In the genomic region with DNA sequence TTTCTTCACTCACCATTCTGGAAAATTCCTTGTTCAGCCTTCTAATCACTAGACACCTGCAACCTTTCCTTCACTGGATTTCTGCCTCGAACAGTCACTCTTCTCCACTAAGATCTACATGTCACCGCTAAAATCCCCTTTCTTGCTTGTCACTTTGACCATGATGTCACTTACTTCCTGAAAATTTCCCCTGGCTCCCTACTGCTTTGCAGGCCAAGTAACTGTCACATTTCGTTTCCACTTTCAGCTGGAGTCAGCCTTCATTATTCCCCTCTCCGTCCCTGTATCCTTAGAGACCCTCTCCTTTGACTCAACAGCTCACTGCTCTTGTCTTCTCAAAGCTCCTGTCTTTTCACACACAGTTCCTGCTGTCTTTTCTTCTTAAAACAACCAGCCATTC, we compare ENCODE assay signal across 1 cellular context.
TF ChIP-seq lines count a peak whose summit lies in the region.

No MANE protein-coding gene starts in this region.

TF ChIP-seq in GM23338, 12 proteins besides CTCF, POLR2A, EP300 and RAD21 (continued from another document):
- TF ChIP-seq, protein P1, sequence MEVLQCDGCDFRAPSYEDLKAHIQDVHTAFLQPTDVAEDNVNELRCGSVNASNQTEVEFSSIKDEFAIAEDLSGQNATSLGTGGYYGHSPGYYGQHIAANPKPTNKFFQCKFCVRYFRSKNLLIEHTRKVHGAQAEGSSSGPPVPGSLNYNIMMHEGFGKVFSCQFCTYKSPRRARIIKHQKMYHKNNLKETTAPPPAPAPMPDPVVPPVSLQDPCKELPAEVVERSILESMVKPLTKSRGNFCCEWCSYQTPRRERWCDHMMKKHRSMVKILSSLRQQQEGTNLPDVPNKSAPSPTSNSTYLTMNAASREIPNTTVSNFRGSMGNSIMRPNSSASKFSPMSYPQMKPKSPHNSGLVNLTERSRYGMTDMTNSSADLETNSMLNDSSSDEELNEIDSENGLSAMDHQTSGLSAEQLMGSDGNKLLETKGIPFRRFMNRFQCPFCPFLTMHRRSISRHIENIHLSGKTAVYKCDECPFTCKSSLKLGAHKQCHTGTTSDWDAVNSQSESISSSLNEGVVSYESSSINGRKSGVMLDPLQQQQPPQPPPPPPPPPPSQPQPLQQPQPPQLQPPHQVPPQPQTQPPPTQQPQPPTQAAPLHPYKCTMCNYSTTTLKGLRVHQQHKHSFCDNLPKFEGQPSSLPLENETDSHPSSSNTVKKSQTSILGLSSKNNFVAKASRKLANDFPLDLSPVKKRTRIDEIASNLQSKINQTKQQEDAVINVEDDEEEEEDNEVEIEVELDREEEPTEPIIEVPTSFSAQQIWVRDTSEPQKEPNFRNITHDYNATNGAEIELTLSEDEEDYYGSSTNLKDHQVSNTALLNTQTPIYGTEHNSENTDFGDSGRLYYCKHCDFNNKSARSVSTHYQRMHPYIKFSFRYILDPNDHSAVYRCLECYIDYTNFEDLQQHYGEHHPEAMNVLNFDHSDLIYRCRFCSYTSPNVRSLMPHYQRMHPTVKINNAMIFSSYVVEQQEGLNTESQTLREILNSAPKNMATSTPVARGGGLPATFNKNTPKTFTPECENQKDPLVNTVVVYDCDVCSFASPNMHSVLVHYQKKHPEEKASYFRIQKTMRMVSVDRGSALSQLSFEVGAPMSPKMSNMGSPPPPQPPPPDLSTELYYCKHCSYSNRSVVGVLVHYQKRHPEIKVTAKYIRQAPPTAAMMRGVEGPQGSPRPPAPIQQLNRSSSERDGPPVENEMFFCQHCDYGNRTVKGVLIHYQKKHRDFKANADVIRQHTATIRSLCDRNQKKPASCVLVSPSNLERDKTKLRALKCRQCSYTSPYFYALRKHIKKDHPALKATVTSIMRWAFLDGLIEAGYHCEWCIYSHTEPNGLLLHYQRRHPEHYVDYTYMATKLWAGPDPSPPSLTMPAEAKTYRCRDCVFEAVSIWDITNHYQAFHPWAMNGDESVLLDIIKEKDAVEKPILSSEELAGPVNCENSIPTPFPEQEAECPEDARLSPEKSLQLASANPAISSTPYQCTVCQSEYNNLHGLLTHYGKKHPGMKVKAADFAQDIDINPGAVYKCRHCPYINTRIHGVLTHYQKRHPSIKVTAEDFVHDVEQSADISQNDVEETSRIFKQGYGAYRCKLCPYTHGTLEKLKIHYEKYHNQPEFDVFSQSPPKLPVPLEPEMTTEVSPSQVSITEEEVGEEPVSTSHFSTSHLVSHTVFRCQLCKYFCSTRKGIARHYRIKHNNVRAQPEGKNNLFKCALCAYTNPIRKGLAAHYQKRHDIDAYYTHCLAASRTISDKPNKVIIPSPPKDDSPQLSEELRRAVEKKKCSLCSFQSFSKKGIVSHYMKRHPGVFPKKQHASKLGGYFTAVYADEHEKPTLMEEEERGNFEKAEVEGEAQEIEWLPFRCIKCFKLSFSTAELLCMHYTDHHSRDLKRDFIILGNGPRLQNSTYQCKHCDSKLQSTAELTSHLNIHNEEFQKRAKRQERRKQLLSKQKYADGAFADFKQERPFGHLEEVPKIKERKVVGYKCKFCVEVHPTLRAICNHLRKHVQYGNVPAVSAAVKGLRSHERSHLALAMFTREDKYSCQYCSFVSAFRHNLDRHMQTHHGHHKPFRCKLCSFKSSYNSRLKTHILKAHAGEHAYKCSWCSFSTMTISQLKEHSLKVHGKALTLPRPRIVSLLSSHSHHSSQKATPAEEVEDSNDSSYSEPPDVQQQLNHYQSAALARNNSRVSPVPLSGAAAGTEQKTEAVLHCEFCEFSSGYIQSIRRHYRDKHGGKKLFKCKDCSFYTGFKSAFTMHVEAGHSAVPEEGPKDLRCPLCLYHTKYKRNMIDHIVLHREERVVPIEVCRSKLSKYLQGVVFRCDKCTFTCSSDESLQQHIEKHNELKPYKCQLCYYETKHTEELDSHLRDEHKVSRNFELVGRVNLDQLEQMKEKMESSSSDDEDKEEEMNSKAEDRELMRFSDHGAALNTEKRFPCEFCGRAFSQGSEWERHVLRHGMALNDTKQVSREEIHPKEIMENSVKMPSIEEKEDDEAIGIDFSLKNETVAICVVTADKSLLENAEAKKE (CRISPR knock-in tag; IDR thresholded peaks at IDR 0.05) = no peak
- no peak for TF ChIP-seq EZH2 (IDR thresholded peaks at IDR 0.05; ENCODE audit: low read depth, unreplicated experiment)
